8 cellular contexts compared by ENCODE assay signal in the genomic region with DNA sequence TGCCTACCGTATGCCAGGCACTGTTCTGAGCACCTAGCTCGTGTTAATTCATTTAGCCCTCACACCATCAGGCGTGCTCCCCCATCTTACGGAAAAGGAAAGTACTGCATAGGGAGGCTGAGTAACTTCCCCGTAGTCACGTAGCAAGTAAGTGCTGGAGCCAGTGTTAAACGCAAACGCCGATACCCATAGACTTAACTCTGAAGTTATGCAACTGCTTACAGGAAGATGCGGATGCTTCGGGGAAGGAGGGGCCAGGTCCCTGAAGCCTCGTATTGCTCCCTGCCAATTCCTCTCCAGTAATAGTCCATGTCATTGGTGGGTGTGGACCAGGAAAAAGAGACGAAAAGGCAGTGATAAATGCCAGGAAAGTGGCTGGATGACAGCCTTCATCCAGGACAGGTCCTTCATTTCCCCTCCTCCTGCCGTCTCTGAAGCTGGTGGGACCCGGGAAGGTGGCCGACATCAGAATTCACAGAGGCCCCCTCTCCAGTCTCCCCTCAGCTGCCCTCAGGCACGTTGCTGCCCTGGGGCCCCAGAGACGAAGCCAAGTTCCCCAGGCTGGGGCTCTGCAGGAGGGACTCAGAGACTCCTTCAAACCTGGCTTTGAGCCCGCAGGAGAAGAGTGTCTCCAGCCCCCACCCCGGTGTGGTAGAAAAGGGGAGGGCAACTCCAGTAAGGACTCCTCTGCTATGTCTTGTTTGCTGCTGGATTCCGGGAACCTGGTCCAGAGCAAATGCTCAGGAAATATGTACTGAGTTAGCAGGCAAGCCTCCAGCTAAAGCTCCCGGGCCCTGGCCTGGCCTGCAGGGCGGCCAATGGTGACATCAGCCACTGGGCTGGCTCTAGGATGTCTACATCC. TPM values are rescaled to one million over a fixed set of nuclear protein-coding genes. Genes with fewer than 3 reads are reported as not detected.
DNase-seq lines count a peak whose midpoint lies in the region; ATAC-seq and TF ChIP-seq lines count a peak whose summit lies in the region.

No MANE protein-coding gene starts in this region.

- H3K4me1 ChIP-seq in OCI-LY7 (ENCODE audit: insufficient read depth, low read length, poor library complexity, severe bottlenecking) = no peaks in the 10 kb centered on the region

- H3K27ac Mint-ChIP-seq in activated CD4-positive, alpha-beta memory T cell treated with anti-CD3 and anti-CD28 coated beads for 36 hours = peak overlapping the region; percentile 50

- ATAC-seq in GM18870 (IDR thresholded peaks at IDR 0.05; ENCODE audit: unreplicated experiment) = no peak
- no peak for ATAC-seq in HG03139 (IDR thresholded peaks at IDR 0.05; ENCODE audit: unreplicated experiment)

- intact Hi-C loops in activated CD4-positive, alpha-beta memory T cell treated with anti-CD3 and anti-CD28 coated beads for 36 hours (cut with micrococcal nuclease) = loop anchor here (2.0 kb wide), 1 partner anchor 17 kb away; no protein-coding TSS in a partner anchor
- intact Hi-C loops in OCI-LY7 (cut with micrococcal nuclease; ENCODE audit: unreplicated experiment) = no loop called here

- H3K36me3 Mint-ChIP-seq in activated CD4-positive, alpha-beta memory T cell treated with anti-CD3 and anti-CD28 coated beads for 36 hours = no peaks in the 10 kb centered on the region

- H3K79me2 ChIP-seq in OCI-LY7 (ENCODE audit: insufficient read depth, low read depth, low read length) = no peaks in the 10 kb centered on the region

- no peak overlapping the region for H2AFZ ChIP-seq in OCI-LY7 (ENCODE audit: low read length)

- DNase-seq in stimulated activated CD4-positive, alpha-beta T cell treated with anti-CD3 and anti-CD28 coated beads, Interleukin-15, amount 100 ng/mL, for 24 hours = peak; percentile 42
- no peak for DNase-seq in stimulated activated CD4-positive, alpha-beta T cell treated with anti-CD3 and anti-CD28 coated beads, Interleukin-12 subunit alpha, Interleukin-12 subunit beta, amount 100 ng/mL, for 4 hours
- peak; percentile 55 for DNase-seq in activated CD4-positive, alpha-beta memory T cell treated with anti-CD3 and anti-CD28 coated beads for 36 hours
- DNase-seq in globus pallidus (ENCODE audit: low spot score) = peak; percentile 16
- DNase-seq in putamen (ENCODE audit: low spot score) = peak; percentile 25
- no peak for DNase-seq in OCI-LY7 (ENCODE audit: low spot score)

- H4K20me1 ChIP-seq in OCI-LY7 (ENCODE audit: insufficient read depth, low read length) = no peaks in the 10 kb centered on the region

- no peaks in the 10 kb centered on the region for H3K9me3 Mint-ChIP-seq in activated CD4-positive, alpha-beta memory T cell treated with anti-CD3 and anti-CD28 coated beads for 36 hours

- H3K27ac ChIP-seq in OCI-LY7 (ENCODE audit: low read depth, low read length, poor library complexity, severe bottlenecking) = no peak overlapping the region

- H3K27me3 Mint-ChIP-seq in activated CD4-positive, alpha-beta memory T cell treated with anti-CD3 and anti-CD28 coated beads for 36 hours = no peaks in the 10 kb centered on the region

- no peaks in the 10 kb centered on the region for H3K36me3 ChIP-seq in OCI-LY7 (ENCODE audit: insufficient read depth, low read length)

- POLR2A ChIA-PET in activated CD4-positive, alpha-beta memory T cell treated with anti-CD3 and anti-CD28 coated beads for 36 hours (lab: Charles Lee) = no interaction called here
- POLR2A ChIA-PET in OCI-LY7 (lab: Charles Lee) = no interaction called here

- H3K4me3 ChIP-seq in OCI-LY7 (ENCODE audit: low read depth, low read length, poor library complexity, severe bottlenecking) = no peak overlapping the region

- CTCF ChIA-PET in activated CD4-positive, alpha-beta memory T cell treated with anti-CD3 and anti-CD28 coated beads for 36 hours (lab: Charles Lee) = interaction anchor here (0.6 to 3.6 kb wide), 4 partner anchors 24 to 300 kb away, joined by 3 to 19 read pairs (median 4); no protein-coding TSS in a partner anchor
- CTCF ChIA-PET in OCI-LY7 (lab: Charles Lee; ENCODE audit: unreplicated experiment) = interaction anchor here (1.6 kb wide), 1 partner anchor 23 kb away, joined by 8 read pairs; no protein-coding TSS in a partner anchor

- H3K9me3 ChIP-seq in OCI-LY7 (ENCODE audit: low read length) = no peaks in the 10 kb centered on the region

- peak overlapping the region; percentile 31 for H3K4me3 Mint-ChIP-seq in activated CD4-positive, alpha-beta memory T cell treated with anti-CD3 and anti-CD28 coated beads for 36 hours

- no peak for TF ChIP-seq CTCF in OCI-LY7 (conservative IDR thresholded peaks at IDR 0.05; ENCODE audit: low read length)

- H3K4me1 Mint-ChIP-seq in activated CD4-positive, alpha-beta memory T cell treated with anti-CD3 and anti-CD28 coated beads for 36 hours (ENCODE audit: low read depth) = peaks cover 11% of the 10 kb centered on the region

- no TSS peak for BruUV-seq in OCI-LY7 (replicated peaks; lab: Mats Ljungman, UMichigan)

- no peaks in the 10 kb centered on the region for H3K9me2 ChIP-seq in OCI-LY7 (ENCODE audit: insufficient read depth, low read length)

- no peak overlapping the region for H3K4me2 ChIP-seq in OCI-LY7 (ENCODE audit: low read length)

RNA-seq across cellular contexts. Expression of a gene that starts 37.7 kb away (rescaled TPM):
- total RNA-seq in activated CD4-positive, alpha-beta memory T cell treated with anti-CD3 and anti-CD28 coated beads for 36 hours = under 1 TPM; 0.05 TPM
- 0.03 and 0.09 TPM in 2 replicates for total RNA-seq in OCI-LY7 (2014; rRNA removed; shearing (Covaris generic))
- total RNA-seq in OCI-LY7 (2022) = not detected in 2 replicates

RNA-seq across cellular contexts. Expression of a gene that starts 56.8 kb away (rescaled TPM):
- total RNA-seq in activated CD4-positive, alpha-beta memory T cell treated with anti-CD3 and anti-CD28 coated beads for 36 hours = 10 to 100 TPM; 64.2 to 66.7 TPM
- total RNA-seq in OCI-LY7 (2014; rRNA removed; shearing (Covaris generic)) = 0.13 and 0.41 TPM in 2 replicates
- total RNA-seq in OCI-LY7 (2022) = 1.2 and 1.3 TPM in 2 replicates

Comparison
In these comparisons a context has a peak if more than half of its experiments do, and no peak if none do; other contexts are left out.
1. DNase-seq: peak in stimulated activated CD4-positive, alpha-beta T cell treated with anti-CD3 and anti-CD28 coated beads, Interleukin-15, amount 100 ng/mL, for 24 hours (single experiment), activated CD4-positive, alpha-beta memory T cell treated with anti-CD3 and anti-CD28 coated beads for 36 hours (single experiment), globus pallidus (single experiment) and putamen (single experiment); none in stimulated activated CD4-positive, alpha-beta T cell treated with anti-CD3 and anti-CD28 coated beads, Interleukin-12 subunit alpha, Interleukin-12 subunit beta, amount 100 ng/mL, for 4 hours (single experiment) and OCI-LY7 (single experiment).
2. RNA of a gene that starts 56.8 kb away (total RNA-seq): 64.2 to 66.7 TPM in activated CD4-positive, alpha-beta memory T cell treated with anti-CD3 and anti-CD28 coated beads for 36 hours; 0.13 to 1.3 TPM in OCI-LY7; every median in the first group is over 10 times any median in the second.